ENCODE assay signal across 1 cellular context in genomic region chr16:4389051-4389955, GRCh38.
TF ChIP-seq lines count a peak whose summit lies in the region.

No MANE protein-coding gene starts in this region.

TF ChIP-seq in WTC11, 78 proteins besides CTCF, POLR2A, EP300 and RAD21 (continued from another document):
- TF ChIP-seq AFF4 (CRISPR knock-in tag; IDR thresholded peaks at IDR 0.05; ENCODE audit: borderline replicate concordance): no peak
- TF ChIP-seq, protein P1, sequence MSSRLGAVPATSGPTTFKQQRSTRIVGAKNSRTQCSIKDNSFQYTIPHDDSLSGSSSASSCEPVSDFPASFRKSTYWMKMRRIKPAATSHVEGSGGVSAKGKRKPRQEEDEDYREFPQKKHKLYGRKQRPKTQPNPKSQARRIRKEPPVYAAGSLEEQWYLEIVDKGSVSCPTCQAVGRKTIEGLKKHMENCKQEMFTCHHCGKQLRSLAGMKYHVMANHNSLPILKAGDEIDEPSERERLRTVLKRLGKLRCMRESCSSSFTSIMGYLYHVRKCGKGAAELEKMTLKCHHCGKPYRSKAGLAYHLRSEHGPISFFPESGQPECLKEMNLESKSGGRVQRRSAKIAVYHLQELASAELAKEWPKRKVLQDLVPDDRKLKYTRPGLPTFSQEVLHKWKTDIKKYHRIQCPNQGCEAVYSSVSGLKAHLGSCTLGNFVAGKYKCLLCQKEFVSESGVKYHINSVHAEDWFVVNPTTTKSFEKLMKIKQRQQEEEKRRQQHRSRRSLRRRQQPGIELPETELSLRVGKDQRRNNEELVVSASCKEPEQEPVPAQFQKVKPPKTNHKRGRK (CRISPR knock-in tag; IDR thresholded peaks at IDR 0.05; ENCODE audit: borderline replicate concordance): no peak
- TF ChIP-seq, protein P2, sequence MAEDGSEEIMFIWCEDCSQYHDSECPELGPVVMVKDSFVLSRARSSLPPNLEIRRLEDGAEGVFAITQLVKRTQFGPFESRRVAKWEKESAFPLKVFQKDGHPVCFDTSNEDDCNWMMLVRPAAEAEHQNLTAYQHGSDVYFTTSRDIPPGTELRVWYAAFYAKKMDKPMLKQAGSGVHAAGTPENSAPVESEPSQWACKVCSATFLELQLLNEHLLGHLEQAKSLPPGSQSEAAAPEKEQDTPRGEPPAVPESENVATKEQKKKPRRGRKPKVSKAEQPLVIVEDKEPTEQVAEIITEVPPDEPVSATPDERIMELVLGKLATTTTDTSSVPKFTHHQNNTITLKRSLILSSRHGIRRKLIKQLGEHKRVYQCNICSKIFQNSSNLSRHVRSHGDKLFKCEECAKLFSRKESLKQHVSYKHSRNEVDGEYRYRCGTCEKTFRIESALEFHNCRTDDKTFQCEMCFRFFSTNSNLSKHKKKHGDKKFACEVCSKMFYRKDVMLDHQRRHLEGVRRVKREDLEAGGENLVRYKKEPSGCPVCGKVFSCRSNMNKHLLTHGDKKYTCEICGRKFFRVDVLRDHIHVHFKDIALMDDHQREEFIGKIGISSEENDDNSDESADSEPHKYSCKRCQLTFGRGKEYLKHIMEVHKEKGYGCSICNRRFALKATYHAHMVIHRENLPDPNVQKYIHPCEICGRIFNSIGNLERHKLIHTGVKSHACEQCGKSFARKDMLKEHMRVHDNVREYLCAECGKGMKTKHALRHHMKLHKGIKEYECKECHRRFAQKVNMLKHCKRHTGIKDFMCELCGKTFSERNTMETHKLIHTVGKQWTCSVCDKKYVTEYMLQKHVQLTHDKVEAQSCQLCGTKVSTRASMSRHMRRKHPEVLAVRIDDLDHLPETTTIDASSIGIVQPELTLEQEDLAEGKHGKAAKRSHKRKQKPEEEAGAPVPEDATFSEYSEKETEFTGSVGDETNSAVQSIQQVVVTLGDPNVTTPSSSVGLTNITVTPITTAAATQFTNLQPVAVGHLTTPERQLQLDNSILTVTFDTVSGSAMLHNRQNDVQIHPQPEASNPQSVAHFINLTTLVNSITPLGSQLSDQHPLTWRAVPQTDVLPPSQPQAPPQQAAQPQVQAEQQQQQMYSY (CRISPR knock-in tag; IDR thresholded peaks at IDR 0.05): no peak
- TF ChIP-seq, protein P3, sequence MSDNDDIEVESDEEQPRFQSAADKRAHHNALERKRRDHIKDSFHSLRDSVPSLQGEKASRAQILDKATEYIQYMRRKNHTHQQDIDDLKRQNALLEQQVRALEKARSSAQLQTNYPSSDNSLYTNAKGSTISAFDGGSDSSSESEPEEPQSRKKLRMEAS (CRISPR knock-in tag; IDR thresholded peaks at IDR 0.05): no peak
